In the genomic region with DNA sequence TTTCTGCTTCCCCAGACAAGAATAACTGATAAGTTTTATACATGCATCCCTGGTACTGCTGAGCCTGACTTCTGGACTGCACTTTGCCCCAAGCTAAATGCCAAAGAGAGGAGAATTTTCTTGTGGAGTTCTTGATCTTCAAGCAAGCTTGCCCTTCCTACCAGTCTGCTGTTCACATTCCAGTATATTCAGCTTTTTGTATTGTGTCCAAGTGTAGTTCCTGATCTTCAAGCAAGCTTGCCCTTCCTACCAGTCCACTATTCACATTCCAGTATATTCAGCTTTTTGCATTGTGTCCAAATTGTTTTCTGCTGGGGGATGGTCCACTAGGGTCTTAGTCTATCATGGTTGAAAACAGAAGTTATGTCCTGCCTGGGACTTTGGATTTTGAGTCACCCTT, we compare ENCODE assay signal across 8 cellular contexts. TPM values are rescaled to one million over a fixed set of nuclear protein-coding genes. Genes with fewer than 3 reads are reported as not detected.
DNase-seq lines count a peak whose midpoint lies in the region; ATAC-seq and TF ChIP-seq lines count a peak whose summit lies in the region.

No MANE protein-coding gene starts in this region.

- H3K36me3 ChIP-seq in HEK293 (ENCODE audit: control insufficient read depth in 2 of 2, insufficient read depth in 1 of 2, low read length in 2 of 2) (peaks cover 0 to 8% of the 10 kb centered on the region in 2 experiments; a peak in 1 of 3 replicates), mesodermal cell (ENCODE audit: control insufficient read depth, insufficient read depth, low read length) (peaks cover 12% of the 10 kb centered on the region)

- DNase-seq in astrocyte of the cerebellum (ENCODE audit: low read depth) (no peak), HUDEP-2 (lab: John Stamatoyannopoulos, UW; ENCODE audit: unreplicated experiment in 76 of 76) (no peak), lower leg skin (ENCODE audit: low spot score in 2 of 2) (no peak)

- intact Hi-C loops in lower leg skin (cut with DNase I; ENCODE audit: low total_unique reads), result no loop called here

- TF ChIP-seq CTCF in 22Rv1 (IDR thresholded peaks at IDR 0.05) (no peak), HEK293 (tag by site-specific recombination; IDR thresholded peaks at IDR 0.05) (no peak), astrocyte of the cerebellum (IDR thresholded peaks at IDR 0.05; ENCODE audit: low read depth, low read length, missing control alignments) (no peak), lower leg skin (IDR thresholded peaks at IDR 0.05) (no peak)

- no peak for TF ChIP-seq POLR2A in lower leg skin (IDR thresholded peaks at IDR 0.05)

- H3K9me3 ChIP-seq in HEK293 (ENCODE audit: control insufficient read depth, insufficient read depth, low read depth, low read length), result no peaks in the 10 kb centered on the region
- H3K9me3 ChIP-seq in mesodermal cell (ENCODE audit: control insufficient read depth, low read length), result peaks cover 8% of the 10 kb centered on the region

- CTCF ChIA-PET in HEK293 (lab: Yijun Ruan, JAX), result interaction anchor here (1.7 kb wide), 1 partner anchor 107 kb away, joined by 9 read pairs; no protein-coding TSS in a partner anchor

- in situ Hi-C loops in astrocyte of the cerebellum (cut with HindIII; ENCODE audit: low sequenced_read_pairs), result no loop called here

- H3K27ac ChIP-seq in 22Rv1 (peak overlapping the region; percentile 85), HEK293 (ENCODE audit: extremely low read depth, low read depth, low read length) (peak overlapping the region; percentile 97; the same call in 1 of the 2 replicates), mesodermal cell (ENCODE audit: low read depth, low read length, severe bottlenecking) (peak overlapping the region; percentile 98)

- no peaks in the 10 kb centered on the region for H3K4me1 ChIP-seq in HEK293 (ENCODE audit: control insufficient read depth, insufficient read depth, low read length)
- H3K4me1 ChIP-seq in mesodermal cell (ENCODE audit: control insufficient read depth, insufficient read depth, low read length, poor library complexity, severe bottlenecking), result peaks cover 6% of the 10 kb centered on the region

- ATAC-seq in HG02973 (IDR thresholded peaks at IDR 0.05; ENCODE audit: unreplicated experiment) (no peak), HG03045 (IDR thresholded peaks at IDR 0.05; ENCODE audit: unreplicated experiment) (no peak)

- POLR2A ChIA-PET in HEK293 (lab: Yijun Ruan, JAX), result interaction anchor here (0.9 to 1.5 kb wide), 5 partner anchors 9 to 108 kb away, joined by 3 to 11 read pairs (median 4); no protein-coding TSS in a partner anchor

- H3K4me3 ChIP-seq in HEK293 (ENCODE audit: low read depth, low read length) (no peak overlapping the region), astrocyte of the cerebellum (ENCODE audit: low read depth, low read length) (peak overlapping the region; percentile 79), mesodermal cell (ENCODE audit: extremely low read depth, insufficient read depth, low read length, poor library complexity, severe bottlenecking) (peak overlapping the region; percentile 73), lower leg skin (ENCODE audit: low read depth, poor library complexity, severe bottlenecking) (no peak overlapping the region)

TF ChIP-seq in HEK293, 187 proteins besides CTCF, POLR2A, EP300 and RAD21:
- TF ChIP-seq ZNF707 (tag by site-specific recombination; IDR thresholded peaks at IDR 0.05) (no peak), ZNF521 (tag by site-specific recombination; IDR thresholded peaks at IDR 0.05) (no peak), ZNF624 (tag by site-specific recombination; IDR thresholded peaks at IDR 0.05) (no peak), SP3 (tag by site-specific recombination; IDR thresholded peaks at IDR 0.05) (no peak), ZNF155 (tag by site-specific recombination; IDR thresholded peaks at IDR 0.05) (no peak), SALL2 (tag by site-specific recombination; IDR thresholded peaks at IDR 0.05; ENCODE audit: borderline replicate concordance) (no peak), ZNF324 (tag by site-specific recombination; IDR thresholded peaks at IDR 0.05) (no peak), ZNF488 (tag by site-specific recombination; IDR thresholded peaks at IDR 0.05) (no peak), ZNF2 (tag by site-specific recombination; IDR thresholded peaks at IDR 0.05) (no peak), ZNF423 (tag by site-specific recombination; IDR thresholded peaks at IDR 0.05) (no peak), FEZF1 (tag by site-specific recombination; IDR thresholded peaks at IDR 0.05) (no peak)

RNA-seq across cellular contexts. Expression of gene TSEN15, which starts 0.9 kb away (rescaled TPM):
- 44.9 TPM for polyA plus RNA-seq in mesodermal cell (2013, experiment 1 of 2)
- polyA plus RNA-seq in mesodermal cell (2013, experiment 2 of 2), result 57.5 TPM
- total RNA-seq in lower leg skin, result 10 to 100 TPM in 3 of 4 donors, 1 to 10 TPM in 1; 6.8 to 35.9 (median 12.8) TPM

RNA-seq across cellular contexts. Expression of gene COLGALT2, which starts 13.1 kb away (rescaled TPM):
- polyA plus RNA-seq in mesodermal cell (2013, experiment 1 of 2), result 5.8 TPM
- polyA plus RNA-seq in mesodermal cell (2013, experiment 2 of 2), result 4.7 TPM
- under 1 TPM; 0.08 to 0.65 (median 0.18) TPM for total RNA-seq in lower leg skin

Comparison
In these comparisons a context has a peak if more than half of its experiments do, and no peak if none do; other contexts are left out.
1. H3K4me3 ChIP-seq: peak in astrocyte of the cerebellum (single experiment) and mesodermal cell (single experiment); none in HEK293 (single experiment) and lower leg skin (single experiment).
2. Peak in every context shown above with its lines, with median percentiles within 50 percentile points of each other: H3K27ac ChIP-seq.